16 cellular contexts compared by ENCODE assay signal in the genomic region with DNA sequence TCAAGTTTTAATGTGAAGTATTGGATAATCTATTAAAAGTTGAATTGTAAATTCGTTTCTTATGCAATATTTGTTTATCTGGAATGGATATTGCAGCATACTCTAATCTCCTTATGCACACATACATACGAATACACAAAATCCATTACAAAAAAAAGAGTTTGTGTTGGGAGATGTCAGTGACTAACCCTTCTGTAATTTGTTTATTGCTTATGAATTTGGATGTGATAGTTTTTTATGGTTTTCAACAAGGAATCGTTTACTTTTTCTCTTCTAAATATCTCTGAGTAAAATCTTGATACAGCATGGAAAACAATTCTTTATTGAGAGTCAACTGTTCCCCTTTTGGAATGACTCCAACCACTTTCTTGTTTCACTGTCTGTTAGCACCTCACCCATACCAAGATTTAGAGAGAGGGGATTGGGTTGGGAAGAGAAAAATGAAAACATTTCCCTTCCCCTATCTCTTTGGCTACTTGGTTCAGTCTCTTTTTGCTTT. TPM values are rescaled to one million over a fixed set of nuclear protein-coding genes. Genes with fewer than 3 reads are reported as not detected.
DNase-seq lines count a peak whose midpoint lies in the region; ATAC-seq and TF ChIP-seq lines count a peak whose summit lies in the region.
"Had no signal": no experiment of that assay in that cellular context is flagged by ENCODE, and none has a peak within 500 bp of the region (broad histone marks: within the 10 kb centered on the region; RNA-seq: fewer than 3 reads in every experiment).

No MANE protein-coding gene starts in this region.

- peaks cover 63% of the 10 kb centered on the region for H3K36me3 Mint-ChIP-seq in activated CD4-positive, alpha-beta T cell treated with anti-CD3 and anti-CD28 coated beads, Interleukin-2, amount 10 ng/mL, durations not matched to agents 24 days and 14 days (ENCODE audit: low read depth)
- H3K36me3 Mint-ChIP-seq in natural killer cell = no peaks in the 10 kb centered on the region

- H3K9me3 ChIP-seq in adipocyte (ENCODE audit: control insufficient read depth, low read length) = no peaks in the 10 kb centered on the region
- H3K9me3 ChIP-seq: heart right ventricle had no signal

- H3K27ac Mint-ChIP-seq in activated CD4-positive, alpha-beta T cell treated with anti-CD3 and anti-CD28 coated beads, Interleukin-2, amount 10 ng/mL, durations not matched to agents 24 days and 14 days = peak overlapping the region; percentile 54
- peak overlapping the region; percentile 52 to 93 for H3K27ac Mint-ChIP-seq in natural killer cell
- H3K27ac Mint-ChIP-seq: memory B cell, progenitor cell of endocrine pancreas had no signal

- H3K4me1 Mint-ChIP-seq in activated CD4-positive, alpha-beta T cell treated with anti-CD3 and anti-CD28 coated beads, Interleukin-2, amount 10 ng/mL, durations not matched to agents 24 days and 14 days = peaks cover 82% of the 10 kb centered on the region
- peaks cover 90 to 93% of the 10 kb centered on the region in 2 donors for H3K4me1 Mint-ChIP-seq in natural killer cell

- H3K9me3 Mint-ChIP-seq in activated CD4-positive, alpha-beta T cell treated with anti-CD3 and anti-CD28 coated beads, Interleukin-2, amount 10 ng/mL, durations not matched to agents 24 days and 14 days = peaks cover 6% of the 10 kb centered on the region
- no peaks in the 10 kb centered on the region for H3K9me3 Mint-ChIP-seq in natural killer cell
- H3K9me3 Mint-ChIP-seq: memory B cell had no signal

- H3K27me3 Mint-ChIP-seq in activated CD4-positive, alpha-beta T cell treated with anti-CD3 and anti-CD28 coated beads, Interleukin-2, amount 10 ng/mL, durations not matched to agents 24 days and 14 days = no peaks in the 10 kb centered on the region
- H3K27me3 Mint-ChIP-seq in natural killer cell (ENCODE audit: low read depth in 2 of 2) = no peaks in the 10 kb centered on the region
- H3K27me3 Mint-ChIP-seq: memory B cell, progenitor cell of endocrine pancreas had no signal

- peak overlapping the region; percentile 48 for H3K4me3 ChIP-seq in adipocyte (ENCODE audit: low read length)
- H3K4me3 ChIP-seq: dorsolateral prefrontal cortex, heart right ventricle had no signal

- H3K36me3 ChIP-seq in adipocyte (ENCODE audit: control insufficient read depth, insufficient read depth, low read length, severe bottlenecking) = no peaks in the 10 kb centered on the region

- H3K9ac ChIP-seq in adipocyte (ENCODE audit: low read length) = peak overlapping the region; percentile 24

- peaks cover 52% of the 10 kb centered on the region for H3K4me1 ChIP-seq in adipocyte (ENCODE audit: control insufficient read depth, insufficient read depth, low read length)

- no peak for TF ChIP-seq CTCF in natural killer cell (IDR thresholded peaks at IDR 0.05)

- intact Hi-C loops in activated CD4-positive, alpha-beta T cell treated with anti-CD3 and anti-CD28 coated beads, Interleukin-2, amount 10 ng/mL, durations not matched to agents 24 days and 14 days (cut with micrococcal nuclease) = loop anchor here (1.0 to 10.0 kb wide), 2 partner anchors 14 to 276 kb away; no protein-coding TSS in a partner anchor
- intact Hi-C loops in natural killer cell (cut with micrococcal nuclease) = loop anchor here (10.0 kb wide), 2 partner anchors 696 to 896 kb away; partner anchors contain the start of genes CIAO2A and SNX1

- ATAC-seq in natural killer cell (no peak), SK-N-SH treated with all-trans-retinoic acid at 6 μM for 48 hours (no peak)
- ATAC-seq: heart right ventricle had no signal

- H3K4me3 Mint-ChIP-seq in activated CD4-positive, alpha-beta T cell treated with anti-CD3 and anti-CD28 coated beads, Interleukin-2, amount 10 ng/mL, durations not matched to agents 24 days and 14 days = peak overlapping the region; percentile 13
- peak overlapping the region; percentile 40 for H3K4me3 Mint-ChIP-seq in natural killer cell
- H3K4me3 Mint-ChIP-seq: memory B cell had no signal

- no peaks in the 10 kb centered on the region for H3K27me3 ChIP-seq in adipocyte (replicated peaks; ENCODE audit: control insufficient read depth, insufficient read depth, low read length)
- H3K27me3 ChIP-seq: dorsolateral prefrontal cortex, heart right ventricle had no signal

- no peak for DNase-seq in activated CD4-positive, alpha-beta T cell treated with anti-CD3 and anti-CD28 coated beads, Interleukin-2, amount 10 ng/mL, durations not matched to agents 24 days and 14 days
- DNase-seq in activated CD4-positive, alpha-beta T cell treated with anti-CD3 and anti-CD28 coated beads for 4 hours = no peak
- peak; percentile 50 for DNase-seq in NCI-H1105 treated with DMSO at 0.1 percent for 48 hours (lab: John Stamatoyannopoulos, UW)
- DNase-seq in adipocyte (ENCODE audit: low read depth) = peak; percentile 40
- DNase-seq in natural killer cell = no peak
- no peak for DNase-seq in T-helper 2 cell
- DNase-seq in NCI-H2227 (lab: John Stamatoyannopoulos, UW; ENCODE audit: unreplicated experiment) = no peak
- DNase-seq: activated naive CD4-positive, alpha-beta T cell; DND-41; dorsolateral prefrontal cortex; heart right ventricle; stimulated activated CD4-positive, alpha-beta T cell treated with anti-CD3 and anti-CD28 coated beads, Interleukin-4, amount 100 ng/mL, for 24 hours; substantia nigra had no signal

TF ChIP-seq in SK-N-SH treated with all-trans-retinoic acid at 6 μM for 48 hours, 23 proteins besides CTCF, POLR2A, EP300 and RAD21:
- no peak for TF ChIP-seq ESRRG (CRISPR knock-in tag; IDR thresholded peaks at IDR 0.05)
- TF ChIP-seq ZNF8 (CRISPR knock-in tag; IDR thresholded peaks at IDR 0.05) = no peak
- no peak for TF ChIP-seq ZFP3 (CRISPR knock-in tag; IDR thresholded peaks at IDR 0.05)
- TF ChIP-seq ZFP30 (CRISPR knock-in tag; IDR thresholded peaks at IDR 0.05) = no peak
- TF ChIP-seq ZNF70 (CRISPR knock-in tag; IDR thresholded peaks at IDR 0.05) = no peak

RNA-seq across cellular contexts. Expression of gene RAB8B, which starts 9.4 kb away (rescaled TPM):
- total RNA-seq in activated CD4-positive, alpha-beta T cell treated with anti-CD3 and anti-CD28 coated beads, Interleukin-2, amount 10 ng/mL, durations not matched to agents 24 days and 14 days = 186 and 187 TPM in 2 replicates
- total RNA-seq in natural killer cell = 100 to 1,000 TPM; 128 to 155 (median 137) TPM

RNA-seq across cellular contexts. Expression of gene RPS27L, which starts 41.5 kb away (rescaled TPM):
- total RNA-seq in activated CD4-positive, alpha-beta T cell treated with anti-CD3 and anti-CD28 coated beads, Interleukin-2, amount 10 ng/mL, durations not matched to agents 24 days and 14 days = 167 and 179 TPM in 2 replicates
- total RNA-seq in natural killer cell = 10 to 100 TPM; 50.4 to 63.3 (median 52.2) TPM

Comparison
In these comparisons a context has a peak if more than half of its experiments do, and no peak if none do; other contexts are left out.
1. DNase-seq: peak in NCI-H1105 treated with DMSO at 0.1 percent for 48 hours (single experiment) and adipocyte (single experiment); none in activated CD4-positive, alpha-beta T cell treated with anti-CD3 and anti-CD28 coated beads, Interleukin-2, amount 10 ng/mL, durations not matched to agents 24 days and 14 days (single experiment), activated CD4-positive, alpha-beta T cell treated with anti-CD3 and anti-CD28 coated beads for 4 hours (0 of 2), natural killer cell (single experiment), T-helper 2 cell (0 of 5) and NCI-H2227 (single experiment).